In the genomic region with DNA sequence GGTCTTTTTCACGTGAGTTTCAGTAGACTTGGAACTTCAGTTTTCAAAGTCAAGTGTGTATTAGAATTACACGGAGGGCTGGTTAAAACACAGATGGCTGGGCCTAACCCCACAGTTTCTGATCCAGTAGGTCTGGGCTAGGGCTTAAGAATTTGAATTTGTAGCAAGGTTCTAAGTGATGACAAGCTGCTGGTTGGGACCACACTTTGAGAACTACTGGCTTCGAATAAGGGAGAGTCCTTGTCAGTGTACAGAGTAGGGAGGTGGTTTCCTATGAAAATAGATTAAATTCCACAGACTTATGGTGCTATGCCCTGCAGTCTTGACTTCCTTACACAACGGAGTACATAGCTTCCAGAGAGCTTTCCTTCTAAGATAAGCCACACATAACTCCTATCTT, we compare ENCODE assay signal across 13 cellular contexts. TPM values are rescaled to one million over a fixed set of nuclear protein-coding genes. Genes with fewer than 3 reads are reported as not detected.
A peak's percentile ranks its signal among the peaks of the same experiment; 100 is the strongest.
DNase-seq lines count a peak whose midpoint lies in the region; ATAC-seq and TF ChIP-seq lines count a peak whose summit lies in the region.
"Had no signal": no experiment of that assay in that cellular context is flagged by ENCODE, and none has a peak within 500 bp of the region (broad histone marks: within the 10 kb centered on the region; RNA-seq: fewer than 3 reads in every experiment).

No MANE protein-coding gene starts in this region.

- peaks cover 41% of the 10 kb centered on the region for H4K20me1 ChIP-seq in smooth muscle cell (ENCODE audit: low read depth)

- no peak for TF ChIP-seq CTCF in RWPE2 (IDR thresholded peaks at IDR 0.05; ENCODE audit: poor library complexity, severe bottlenecking)
- no peak for TF ChIP-seq CTCF in lower lobe of right lung (IDR thresholded peaks at IDR 0.05)
- no peak for TF ChIP-seq CTCF in smooth muscle cell (IDR thresholded peaks at IDR 0.05; ENCODE audit: borderline replicate concordance, insufficient read depth, poor library complexity, severe bottlenecking)

- peaks cover 24% of the 10 kb centered on the region for H3K79me2 ChIP-seq in smooth muscle cell (ENCODE audit: low read depth)

- no peaks in the 10 kb centered on the region for H3K9me3 ChIP-seq in RWPE2 (ENCODE audit: severe bottlenecking)
- H3K9me3 ChIP-seq in lower lobe of right lung: no peaks in the 10 kb centered on the region
- no peaks in the 10 kb centered on the region for H3K9me3 ChIP-seq in smooth muscle cell (replicated peaks; ENCODE audit: low read depth)

- H3K27me3 ChIP-seq in RWPE2 (ENCODE audit: insufficient read depth, poor library complexity, severe bottlenecking): no peaks in the 10 kb centered on the region
- H3K27me3 ChIP-seq in lower lobe of right lung (ENCODE audit: low read depth): no peaks in the 10 kb centered on the region
- no peaks in the 10 kb centered on the region for H3K27me3 ChIP-seq in smooth muscle cell (ENCODE audit: low read depth)

- DNase-seq in RWPE2 (ENCODE audit: low spot score): no peak
- peak; percentile 26 for DNase-seq in dedifferentiated amniotic fluid mesenchymal stem cell (ENCODE audit: extremely low spot score)
- no peak for DNase-seq in lower lobe of right lung
- DNase-seq in smooth muscle cell (lab: John Stamatoyannopoulos, UW; ENCODE audit: unreplicated experiment): no peak
- no peak for DNase-seq in 8988T
- DNase-seq in NCI-H187 (lab: John Stamatoyannopoulos, UW): no peak
- DNase-seq in activated T-cell treated with anti-CD3 and anti-CD28 coated beads for 4 hours: no peak
- DNase-seq in activated gamma-delta T cell treated with Interleukin-2 at 50 U/mL for 16 hours: no peak
- DNase-seq: CD4-positive, CD25-positive, alpha-beta regulatory T cell; H7; stimulated activated CD4-positive, alpha-beta T cell treated with anti-CD3 and anti-CD28 coated beads, Interleukin-1b, Interleukin-23, amount 100 ng/mL, for 48 hours; stimulated activated naive CD8-positive, alpha-beta T cell treated with anti-CD3 and anti-CD28 coated beads, Interleukin-15, amount 100 ng/mL, for 72 hours had no signal

- H3K27ac ChIP-seq in RWPE2 (ENCODE audit: poor library complexity, severe bottlenecking): peak overlapping the region; percentile 58
- H3K27ac ChIP-seq in lower lobe of right lung: peak overlapping the region; percentile 100
- peak overlapping the region; percentile 91 for H3K27ac ChIP-seq in smooth muscle cell (ENCODE audit: low read depth)
- H3K27ac ChIP-seq: KMS-11 had no signal

- intact Hi-C loops in lower lobe of right lung (cut with DNase I): no loop called here

- H2AFZ ChIP-seq in smooth muscle cell (ENCODE audit: low read depth): no peak overlapping the region

- H3K9ac ChIP-seq in smooth muscle cell (ENCODE audit: low read depth): no peak overlapping the region
- H3K9ac ChIP-seq: KMS-11 had no signal

- ATAC-seq in RWPE2 (ENCODE audit: low read depth) (no peak), lower lobe of right lung (no peak)
- ATAC-seq: stimulated activated naive CD8-positive, alpha-beta T cell treated with anti-CD3 and anti-CD28 coated beads, Interleukin-15, amount 100 ng/mL, for 72 hours had no signal

- 24% methylated on average over 4 of the region's 4 CpGs for WGBS in smooth muscle cell (ENCODE audit: low lambda C conversion rate)

- peaks cover 33% of the 10 kb centered on the region for H3F3A ChIP-seq in smooth muscle cell (ENCODE audit: low read depth)

- H3K4me3 ChIP-seq in RWPE2 (ENCODE audit: severe bottlenecking) (no peak overlapping the region), lower lobe of right lung (no peak overlapping the region), smooth muscle cell (no peak overlapping the region)

- H3K36me3 ChIP-seq in RWPE2 (ENCODE audit: low read depth) (peaks cover 21% of the 10 kb centered on the region), lower lobe of right lung (peaks cover 19% of the 10 kb centered on the region), smooth muscle cell (ENCODE audit: low read depth) (no peaks in the 10 kb centered on the region)

- peak overlapping the region; percentile 96 for H3K4me2 ChIP-seq in smooth muscle cell
- H3K4me2 ChIP-seq: KMS-11 had no signal

- H3K4me1 ChIP-seq in RWPE2 (ENCODE audit: insufficient read depth, poor library complexity, severe bottlenecking) (peaks cover 16% of the 10 kb centered on the region), lower lobe of right lung (peaks cover 28% of the 10 kb centered on the region), smooth muscle cell (ENCODE audit: low read depth) (peaks cover 34% of the 10 kb centered on the region)

RNA-seq across cellular contexts. Expression of a gene that starts 4.5 kb away (rescaled TPM):
- total RNA-seq in lower lobe of right lung (176 TPM), smooth muscle cell (218 and 231 TPM in 2 replicates)
- 75.9 and 78.1 TPM in 2 replicates for polyA plus RNA-seq in smooth muscle cell
